28 cellular contexts compared by ENCODE assay signal in the genomic region with DNA sequence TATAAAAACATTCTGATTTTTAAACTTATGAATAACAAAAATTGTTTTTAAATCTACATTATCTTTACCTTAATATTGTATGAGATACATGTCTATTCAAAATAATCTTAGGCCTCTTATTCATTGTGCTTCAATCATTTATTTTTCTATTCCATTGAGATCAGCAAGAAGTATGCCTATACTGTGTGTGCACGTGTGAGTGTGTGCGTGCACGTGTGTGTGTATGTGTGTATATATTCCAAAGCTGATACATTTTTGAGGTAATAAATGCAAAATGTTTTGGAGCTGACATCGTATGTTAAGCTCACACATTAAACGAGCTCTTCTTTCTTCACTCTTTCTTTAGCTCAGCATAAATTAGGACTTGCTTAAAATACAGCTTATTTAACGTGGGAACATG.
"Had no signal": no experiment of that assay in that cellular context is flagged by ENCODE, and none has a peak within 500 bp of the region (broad histone marks: within the 10 kb centered on the region; RNA-seq: fewer than 3 reads in every experiment).

No MANE protein-coding gene starts in this region.

- H3K36me3 ChIP-seq: left ventricle myocardium inferior, pancreas, prostate gland, sigmoid colon, stomach, thyroid gland, transverse colon, upper lobe of left lung, vagina had no signal

- H3K4me3 Mint-ChIP-seq: immature natural killer cell; naive thymus-derived CD8-positive, alpha-beta T cell; nephron; neural crest cell; stimulated activated naive B cell treated with anti-CD40 and anti-IgM and Interleukin-4, amounts not matched to agents 10 μg/mL and 1 μg/mL and 100 μg/mL, for 72 hours had no signal

- H3K27me3 ChIP-seq: pancreas, sigmoid colon, stomach, testis, thyroid gland, transverse colon, upper lobe of left lung, vagina had no signal

- H3K4me1 ChIP-seq: left ventricle myocardium inferior, pancreas, prostate gland, sigmoid colon, stomach, testis, thyroid gland, transverse colon, upper lobe of left lung, vagina had no signal

- H3K27me3 Mint-ChIP-seq: naive thymus-derived CD8-positive, alpha-beta T cell; stimulated activated naive B cell treated with anti-CD40 and anti-IgM and Interleukin-4, amounts not matched to agents 10 μg/mL and 1 μg/mL and 100 μg/mL, for 72 hours had no signal

- H3K9me3 ChIP-seq: left ventricle myocardium inferior, pancreas, prostate gland, sigmoid colon, testis, thyroid gland, transverse colon, upper lobe of left lung, vagina had no signal

- H3K27ac ChIP-seq: left ventricle myocardium inferior, pancreas, prostate gland, sigmoid colon, stomach, testis, thyroid gland, transverse colon, upper lobe of left lung, vagina had no signal

- H3K4me3 ChIP-seq: left ventricle myocardium inferior, lung, pancreas, prostate gland, sigmoid colon, stomach, testis, thyroid gland, transverse colon, upper lobe of left lung, vagina had no signal

- DNase-seq: hypothalamus; immature natural killer cell; left ventricle myocardium inferior; mesendoderm; naive thymus-derived CD8-positive, alpha-beta T cell; nucleus accumbens; pancreas; posterior cingulate gyrus; retina; right cardiac atrium; sigmoid colon; stimulated activated CD4-positive, alpha-beta T cell treated with anti-CD3 and anti-CD28 coated beads, Interleukin-12 subunit alpha, Interleukin-12 subunit beta, amount 100 ng/mL, for 4 hours; stimulated activated CD4-positive, alpha-beta T cell treated with anti-CD3 and anti-CD28 coated beads, Interleukin-15, amount 100 ng/mL, for 24 hours; stimulated activated CD4-positive, alpha-beta T cell treated with anti-CD3 and anti-CD28 coated beads, Interleukin-2, amount 100 ng/mL, for 24 hours; stimulated activated CD4-positive, alpha-beta T cell treated with anti-CD3 and anti-CD28 coated beads, Interleukin-4, amount 100 ng/mL, for 1 hour; stimulated activated naive B cell treated with anti-CD40 and anti-IgM and Interleukin-4, amounts not matched to agents 10 μg/mL and 1 μg/mL and 100 μg/mL, for 72 hours; stimulated activated naive CD8-positive, alpha-beta T cell treated with anti-CD3 and anti-CD28 coated beads, Interleukin-15, Interleukin-2, amounts not matched to agents 100 U/mL and 50 U/mL, for 24 hours; stomach; testis; thyroid gland; transverse colon; upper lobe of left lung had no signal

- H3K9me3 Mint-ChIP-seq: nephron, neural crest cell had no signal

- H3K4me1 Mint-ChIP-seq: immature natural killer cell; naive thymus-derived CD8-positive, alpha-beta T cell; nephron; neural crest cell; stimulated activated naive B cell treated with anti-CD40 and anti-IgM and Interleukin-4, amounts not matched to agents 10 μg/mL and 1 μg/mL and 100 μg/mL, for 72 hours had no signal

- FAIRE-seq: islet of Langerhans had no signal

- H3K36me3 Mint-ChIP-seq: naive thymus-derived CD8-positive, alpha-beta T cell; stimulated activated naive B cell treated with anti-CD40 and anti-IgM and Interleukin-4, amounts not matched to agents 10 μg/mL and 1 μg/mL and 100 μg/mL, for 72 hours had no signal

- ATAC-seq: naive thymus-derived CD8-positive, alpha-beta T cell; pancreas; right cardiac atrium; stimulated activated naive B cell treated with anti-CD40 and anti-IgM and Interleukin-4, amounts not matched to agents 10 μg/mL and 1 μg/mL and 100 μg/mL, for 72 hours; stimulated activated naive CD8-positive, alpha-beta T cell treated with anti-CD3 and anti-CD28 coated beads, Interleukin-15, Interleukin-2, amounts not matched to agents 100 U/mL and 50 U/mL, for 24 hours had no signal

- H3K27ac Mint-ChIP-seq: immature natural killer cell; naive thymus-derived CD8-positive, alpha-beta T cell; nephron; stimulated activated naive B cell treated with anti-CD40 and anti-IgM and Interleukin-4, amounts not matched to agents 10 μg/mL and 1 μg/mL and 100 μg/mL, for 72 hours had no signal
